8 cellular contexts compared by ENCODE assay signal in the genomic region with DNA sequence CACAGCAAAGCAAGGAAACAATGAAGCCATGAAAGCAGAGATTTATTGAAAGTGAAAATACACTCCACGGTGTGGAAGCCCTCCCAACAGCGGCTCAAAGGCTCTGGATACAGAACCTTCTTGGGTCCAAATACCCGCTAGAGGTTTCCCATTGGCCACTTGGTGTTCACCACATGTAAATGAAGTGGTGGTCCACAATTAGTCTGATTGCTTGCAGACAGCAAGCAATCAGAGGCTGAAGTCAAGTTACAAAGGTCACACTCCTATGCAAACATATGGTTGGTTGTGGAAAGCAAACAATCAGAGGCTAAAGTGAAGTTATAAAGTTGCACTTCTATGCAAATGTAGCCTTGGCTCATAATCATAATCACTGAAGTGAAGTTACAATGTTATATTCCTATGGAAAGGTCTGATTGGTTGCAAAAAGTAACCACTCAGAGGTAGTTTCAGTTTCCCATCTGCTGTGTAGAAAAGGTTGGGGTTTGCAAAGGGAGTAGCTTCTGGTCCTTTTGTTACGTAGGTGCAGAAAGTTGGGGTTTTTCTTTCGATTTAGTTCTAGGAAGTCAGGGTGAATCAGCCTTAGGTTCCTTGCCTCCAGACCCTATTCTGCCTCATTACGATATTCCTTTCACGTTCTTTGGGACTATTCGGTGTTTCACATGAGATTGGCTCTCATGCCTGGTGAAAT. TPM values are rescaled to one million over a fixed set of nuclear protein-coding genes. Genes with fewer than 3 reads are reported as not detected.
DNase-seq lines count a peak whose midpoint lies in the region; ATAC-seq and TF ChIP-seq lines count a peak whose summit lies in the region.

No MANE protein-coding gene starts in this region.

- no peak overlapping the region for H3K18ac ChIP-seq in mesendoderm (ENCODE audit: low read length)

- no peaks in the 10 kb centered on the region for H3K9me3 Mint-ChIP-seq in CD4-positive, alpha-beta T cell
- no peaks in the 10 kb centered on the region for H3K9me3 Mint-ChIP-seq in activated T-helper 1 cell treated with anti-CD3 and anti-CD28 coated beads, Interleukin-12 subunit alpha, Interleukin-12 subunit beta, Interleukin-2, Interleukin-4 antibody, amounts not matched to agents 30 ng/mL and 10 ng/mL and 1 ng/mL, durations not matched to agents 14 hours and 24 hours and 36 hours
- no peaks in the 10 kb centered on the region for H3K9me3 Mint-ChIP-seq in stimulated activated naive CD8-positive, alpha-beta T cell treated with anti-CD3 and anti-CD28 coated beads, Interleukin-15, Interleukin-2, amounts not matched to agents 100 ng/mL and 50 ng/mL, for 24 hours

- H3K36me3 ChIP-seq in mesendoderm (ENCODE audit: control insufficient read depth, insufficient read depth, low read length): no peaks in the 10 kb centered on the region

- POLR2A ChIA-PET in CD4-positive, alpha-beta T cell (lab: Charles Lee): interaction anchor here (0.9 to 2.3 kb wide), 15 partner anchors 8 to 458 kb away, joined by 3 to 42 read pairs (median 4); a partner anchor contains a TSS

- no peak overlapping the region for H3K23ac ChIP-seq in mesendoderm (ENCODE audit: low read length)

- H2BK120ac ChIP-seq in mesendoderm (ENCODE audit: low read depth, low read length): no peak overlapping the region

- no peak overlapping the region for H2AK5ac ChIP-seq in mesendoderm (ENCODE audit: low read length)

- ATAC-seq in CD4-positive, alpha-beta T cell (ENCODE audit: poor library complexity): peak; percentile 98
- peak; percentile 97 for ATAC-seq in GM19328 (IDR thresholded peaks at IDR 0.05; ENCODE audit: unreplicated experiment)
- ATAC-seq in HG03378 (IDR thresholded peaks at IDR 0.05; ENCODE audit: unreplicated experiment): peak; percentile 68

- H3K9ac ChIP-seq in mesendoderm (ENCODE audit: low read length): no peak overlapping the region

- no peak overlapping the region for H2BK5ac ChIP-seq in mesendoderm (ENCODE audit: low read length)

- no peaks in the 10 kb centered on the region for H3K79me2 ChIP-seq in mesendoderm (ENCODE audit: control insufficient read depth, insufficient read depth, low read length)

- no peaks in the 10 kb centered on the region for H3K27me3 ChIP-seq in CD4-positive, alpha-beta T cell (ENCODE audit: control insufficient read depth, insufficient read depth, low read length)
- H3K27me3 ChIP-seq in mesendoderm (ENCODE audit: insufficient read depth, low read length, poor library complexity): no peaks in the 10 kb centered on the region

- no peaks in the 10 kb centered on the region for H3K79me1 ChIP-seq in mesendoderm (ENCODE audit: low read length)

- H3K4me3 ChIP-seq in mesendoderm (ENCODE audit: low read length): no peak overlapping the region

- H3K4me1 ChIP-seq in mesendoderm (ENCODE audit: control insufficient read depth, low read depth, low read length): no peaks in the 10 kb centered on the region

- peak overlapping the region; percentile 84 for H3K27ac Mint-ChIP-seq in CD4-positive, alpha-beta T cell
- peak overlapping the region; percentile 84 for H3K27ac Mint-ChIP-seq in activated T-helper 1 cell treated with anti-CD3 and anti-CD28 coated beads, Interleukin-12 subunit alpha, Interleukin-12 subunit beta, Interleukin-2, Interleukin-4 antibody, amounts not matched to agents 30 ng/mL and 10 ng/mL and 1 ng/mL, durations not matched to agents 14 hours and 24 hours and 36 hours
- H3K27ac Mint-ChIP-seq in stimulated activated naive CD8-positive, alpha-beta T cell treated with anti-CD3 and anti-CD28 coated beads, Interleukin-15, Interleukin-2, amounts not matched to agents 100 ng/mL and 50 ng/mL, for 24 hours: peak overlapping the region; percentile 80

- H3K36me3 Mint-ChIP-seq in CD4-positive, alpha-beta T cell (ENCODE audit: low read depth): no peaks in the 10 kb centered on the region
- H3K36me3 Mint-ChIP-seq in activated T-helper 1 cell treated with anti-CD3 and anti-CD28 coated beads, Interleukin-12 subunit alpha, Interleukin-12 subunit beta, Interleukin-2, Interleukin-4 antibody, amounts not matched to agents 30 ng/mL and 10 ng/mL and 1 ng/mL, durations not matched to agents 14 hours and 24 hours and 36 hours (ENCODE audit: low read depth): peaks cover 2% of the 10 kb centered on the region
- H3K36me3 Mint-ChIP-seq in stimulated activated naive CD8-positive, alpha-beta T cell treated with anti-CD3 and anti-CD28 coated beads, Interleukin-15, Interleukin-2, amounts not matched to agents 100 ng/mL and 50 ng/mL, for 24 hours (ENCODE audit: low read depth): no peaks in the 10 kb centered on the region

- CTCF ChIA-PET in CD4-positive, alpha-beta T cell (lab: Charles Lee): interaction anchor here (1.2 kb wide), 1 partner anchor 37 kb away, joined by 9 read pairs; a partner anchor contains a TSS

- no peaks in the 10 kb centered on the region for H3K9me3 ChIP-seq in CD4-positive, alpha-beta T cell (ENCODE audit: control insufficient read depth, low read length)

- H3K4me3 Mint-ChIP-seq in CD4-positive, alpha-beta T cell: peak overlapping the region; percentile 66
- H3K4me3 Mint-ChIP-seq in activated T-helper 1 cell treated with anti-CD3 and anti-CD28 coated beads, Interleukin-12 subunit alpha, Interleukin-12 subunit beta, Interleukin-2, Interleukin-4 antibody, amounts not matched to agents 30 ng/mL and 10 ng/mL and 1 ng/mL, durations not matched to agents 14 hours and 24 hours and 36 hours: peak overlapping the region; percentile 74
- H3K4me3 Mint-ChIP-seq in stimulated activated naive CD8-positive, alpha-beta T cell treated with anti-CD3 and anti-CD28 coated beads, Interleukin-15, Interleukin-2, amounts not matched to agents 100 ng/mL and 50 ng/mL, for 24 hours: peak overlapping the region; percentile 60

- no peak overlapping the region for H4K5ac ChIP-seq in mesendoderm (ENCODE audit: low read length)

- intact Hi-C loops in CD4-positive, alpha-beta T cell (cut with DNase I, micrococcal nuclease): loop anchor here (1.0 to 5.0 kb wide), 4 partner anchors 13 to 37 kb away; a partner anchor contains a TSS
- intact Hi-C loops in activated T-helper 1 cell treated with anti-CD3 and anti-CD28 coated beads, Interleukin-12 subunit alpha, Interleukin-12 subunit beta, Interleukin-2, Interleukin-4 antibody, amounts not matched to agents 30 ng/mL and 10 ng/mL and 1 ng/mL, durations not matched to agents 14 hours and 24 hours and 36 hours (cut with micrococcal nuclease): loop anchor here (1.0 to 5.0 kb wide), 6 partner anchors 21 to 303 kb away; a partner anchor contains a TSS

- no peaks in the 10 kb centered on the region for H3K27me3 Mint-ChIP-seq in CD4-positive, alpha-beta T cell
- no peaks in the 10 kb centered on the region for H3K27me3 Mint-ChIP-seq in activated T-helper 1 cell treated with anti-CD3 and anti-CD28 coated beads, Interleukin-12 subunit alpha, Interleukin-12 subunit beta, Interleukin-2, Interleukin-4 antibody, amounts not matched to agents 30 ng/mL and 10 ng/mL and 1 ng/mL, durations not matched to agents 14 hours and 24 hours and 36 hours (ENCODE audit: insufficient read depth)
- no peaks in the 10 kb centered on the region for H3K27me3 Mint-ChIP-seq in stimulated activated naive CD8-positive, alpha-beta T cell treated with anti-CD3 and anti-CD28 coated beads, Interleukin-15, Interleukin-2, amounts not matched to agents 100 ng/mL and 50 ng/mL, for 24 hours

- WGBS in mesendoderm (ENCODE audit: extremely low coverage, insufficient coverage, low lambda C conversion rate): no CpG with 5 or more reads among the region's 8 CpGs

- H2BK15ac ChIP-seq in mesendoderm (replicated peaks; ENCODE audit: low read depth): no peak overlapping the region

- H3K27ac ChIP-seq in CD4-positive, alpha-beta T cell (ENCODE audit: low read depth, low read length): peak overlapping the region; percentile 75
- no peak overlapping the region for H3K27ac ChIP-seq in mesendoderm (ENCODE audit: low read depth, low read length)

- H3K4ac ChIP-seq in mesendoderm (ENCODE audit: low read depth, low read length): no peak overlapping the region

- peak in 2 of 10 experiments; percentile 2 to 11 for DNase-seq in CD4-positive, alpha-beta T cell
- DNase-seq in activated T-helper 1 cell treated with anti-CD3 and anti-CD28 coated beads, Interleukin-12 subunit alpha, Interleukin-12 subunit beta, Interleukin-2, Interleukin-4 antibody, amounts not matched to agents 30 ng/mL and 10 ng/mL and 1 ng/mL, durations not matched to agents 14 hours and 24 hours and 36 hours (ENCODE audit: low spot score): peak; percentile 53
- no peak for DNase-seq in mesendoderm
- DNase-seq in NCI-H146 (lab: John Stamatoyannopoulos, UW): no peak
- DNase-seq in NCI-H1417 (lab: John Stamatoyannopoulos, UW): no peak

- H3K56ac ChIP-seq in mesendoderm (ENCODE audit: low read length): no peak overlapping the region

- H4K8ac ChIP-seq in mesendoderm (ENCODE audit: low read depth, low read length): no peak overlapping the region

- TF ChIP-seq CTCF in CD4-positive, alpha-beta T cell (IDR thresholded peaks at IDR 0.05): no peak

- no peak overlapping the region for H3K4me2 ChIP-seq in mesendoderm (ENCODE audit: low read length)

- H3K4me1 Mint-ChIP-seq in CD4-positive, alpha-beta T cell (ENCODE audit: low read depth): peaks cover 17% of the 10 kb centered on the region
- H3K4me1 Mint-ChIP-seq in activated T-helper 1 cell treated with anti-CD3 and anti-CD28 coated beads, Interleukin-12 subunit alpha, Interleukin-12 subunit beta, Interleukin-2, Interleukin-4 antibody, amounts not matched to agents 30 ng/mL and 10 ng/mL and 1 ng/mL, durations not matched to agents 14 hours and 24 hours and 36 hours (ENCODE audit: low read depth): peaks cover 37% of the 10 kb centered on the region
- H3K4me1 Mint-ChIP-seq in stimulated activated naive CD8-positive, alpha-beta T cell treated with anti-CD3 and anti-CD28 coated beads, Interleukin-15, Interleukin-2, amounts not matched to agents 100 ng/mL and 50 ng/mL, for 24 hours (ENCODE audit: low read depth): peaks cover 20% of the 10 kb centered on the region

RNA-seq across cellular contexts. Expression of a gene that starts 36.8 kb away (rescaled TPM):
- total RNA-seq in CD4-positive, alpha-beta T cell: 10 to 100 TPM; 37.9 to 39.3 TPM
- total RNA-seq in activated T-helper 1 cell treated with anti-CD3 and anti-CD28 coated beads, Interleukin-12 subunit alpha, Interleukin-12 subunit beta, Interleukin-2, Interleukin-4 antibody, amounts not matched to agents 30 ng/mL and 10 ng/mL and 1 ng/mL, durations not matched to agents 14 hours and 24 hours and 36 hours: 68.4 and 71.0 TPM in 2 replicates
- polyA plus RNA-seq in mesendoderm (2013, experiment 1 of 2): 78.0 TPM
- polyA plus RNA-seq in mesendoderm (2013, experiment 2 of 2): 80.5 TPM
